15 cellular contexts compared by ENCODE assay signal in genomic region chr6:166411721-166412151, GRCh38. TPM values are rescaled to one million over a fixed set of nuclear protein-coding genes. Genes with fewer than 3 reads are reported as not detected.
DNase-seq lines count a peak whose midpoint lies in the region; ATAC-seq and TF ChIP-seq lines count a peak whose summit lies in the region.
"Had no signal": no experiment of that assay in that cellular context is flagged by ENCODE, and none has a peak within 500 bp of the region (broad histone marks: within the 10 kb centered on the region; RNA-seq: fewer than 3 reads in every experiment).

No MANE protein-coding gene starts in this region.

- H3K27ac ChIP-seq in CD8-positive, alpha-beta T cell (ENCODE audit: low read depth, low read length): peak overlapping the region; percentile 30
- peak overlapping the region in 1 of 10 donors; percentile 44 for H3K27ac ChIP-seq in heart right ventricle
- H3K27ac ChIP-seq: gastroesophageal sphincter, KMS-11, lower lobe of right lung, thoracic aorta had no signal

- WGBS in heart right ventricle, 2 donors: 88 to 91% methylated on average over 12 of the region's 12 CpGs

- peaks cover 6% of the 10 kb centered on the region for H3K9me3 Mint-ChIP-seq in CD8-positive, alpha-beta T cell
- H3K9me3 Mint-ChIP-seq in activated T-cell treated with anti-CD3 and anti-CD28 coated beads, Interleukin-2, amount 50 U/mL, for 24 hours: peaks cover 10% of the 10 kb centered on the region
- peaks cover 10 to 14% of the 10 kb centered on the region in 2 donors for H3K9me3 Mint-ChIP-seq in effector memory CD8-positive, alpha-beta T cell
- H3K9me3 Mint-ChIP-seq: nephron had no signal

- peaks cover 74% of the 10 kb centered on the region for H3K4me1 Mint-ChIP-seq in CD8-positive, alpha-beta T cell (ENCODE audit: low read depth)
- peaks cover 65% of the 10 kb centered on the region for H3K4me1 Mint-ChIP-seq in activated T-cell treated with anti-CD3 and anti-CD28 coated beads, Interleukin-2, amount 50 U/mL, for 24 hours (ENCODE audit: low read depth)
- H3K4me1 Mint-ChIP-seq in effector memory CD8-positive, alpha-beta T cell (ENCODE audit: low read depth in 2 of 2): peaks cover 68 to 79% of the 10 kb centered on the region in 2 donors
- H3K4me1 Mint-ChIP-seq: nephron had no signal

- no peaks in the 10 kb centered on the region for H3K9me3 ChIP-seq in CD8-positive, alpha-beta T cell (ENCODE audit: low read length)
- no peaks in the 10 kb centered on the region for H3K9me3 ChIP-seq in heart right ventricle
- H3K9me3 ChIP-seq: gastroesophageal sphincter, lower lobe of right lung, thoracic aorta had no signal

- no peak for TF ChIP-seq CTCF in CD8-positive, alpha-beta T cell (IDR thresholded peaks at IDR 0.05)
- TF ChIP-seq CTCF in heart right ventricle (IDR thresholded peaks at IDR 0.05): no peak

- intact Hi-C loops in CD8-positive, alpha-beta T cell (cut with DNase I, micrococcal nuclease): loop anchor here in 1 of 2 experiments (10.0 kb wide), 1 partner anchor 543 kb away; the partner anchor contains the start of gene RNASET2
- intact Hi-C loops in heart right ventricle (cut with DNase I): loop anchor here in 1 of 10 donors (5.0 kb wide), 1 partner anchor 814 kb away; no protein-coding TSS in a partner anchor

- CTCF ChIA-PET in CD8-positive, alpha-beta T cell (lab: Charles Lee): interaction anchor here (0.8 to 3.8 kb wide), 5 partner anchors 8 to 119 kb away, joined by 3 to 24 read pairs (median 4); no protein-coding TSS in a partner anchor

- ATAC-seq in CD8-positive, alpha-beta T cell: peak; percentile 61
- ATAC-seq in effector memory CD8-positive, alpha-beta T cell (replicated peaks): peak; percentile 75
- ATAC-seq in HG02610 (IDR thresholded peaks at IDR 0.05; ENCODE audit: unreplicated experiment) (no peak), heart right ventricle (no peak)
- ATAC-seq: gastroesophageal sphincter had no signal

- peaks cover 6% of the 10 kb centered on the region for H3K36me3 Mint-ChIP-seq in CD8-positive, alpha-beta T cell
- H3K36me3 Mint-ChIP-seq in activated T-cell treated with anti-CD3 and anti-CD28 coated beads, Interleukin-2, amount 50 U/mL, for 24 hours (ENCODE audit: low read depth): peaks cover 5% of the 10 kb centered on the region
- H3K36me3 Mint-ChIP-seq in effector memory CD8-positive, alpha-beta T cell (ENCODE audit: insufficient read depth): peaks cover 26% of the 10 kb centered on the region

- H3K27me3 ChIP-seq in CD8-positive, alpha-beta T cell (ENCODE audit: insufficient read depth, low read length): no peaks in the 10 kb centered on the region
- no peaks in the 10 kb centered on the region for H3K27me3 ChIP-seq in heart right ventricle
- H3K27me3 ChIP-seq: gastroesophageal sphincter had no signal

- H3K4me1 ChIP-seq in CD8-positive, alpha-beta T cell (ENCODE audit: insufficient read depth, low read length): peaks cover 66% of the 10 kb centered on the region
- no peaks in the 10 kb centered on the region for H3K4me1 ChIP-seq in heart right ventricle
- H3K4me1 ChIP-seq: gastroesophageal sphincter, lower lobe of right lung had no signal

- peak overlapping the region; percentile 79 for H3K4me3 Mint-ChIP-seq in CD8-positive, alpha-beta T cell
- H3K4me3 Mint-ChIP-seq in activated T-cell treated with anti-CD3 and anti-CD28 coated beads, Interleukin-2, amount 50 U/mL, for 24 hours: peak overlapping the region; percentile 34
- peak overlapping the region; percentile 75 to 80 for H3K4me3 Mint-ChIP-seq in effector memory CD8-positive, alpha-beta T cell
- H3K4me3 Mint-ChIP-seq: nephron had no signal

- no peaks in the 10 kb centered on the region for H3K27me3 Mint-ChIP-seq in CD8-positive, alpha-beta T cell (ENCODE audit: low read depth)
- no peaks in the 10 kb centered on the region for H3K27me3 Mint-ChIP-seq in activated T-cell treated with anti-CD3 and anti-CD28 coated beads, Interleukin-2, amount 50 U/mL, for 24 hours
- no peaks in the 10 kb centered on the region for H3K27me3 Mint-ChIP-seq in effector memory CD8-positive, alpha-beta T cell

- H3K27ac Mint-ChIP-seq in CD8-positive, alpha-beta T cell: peak overlapping the region; percentile 98
- H3K27ac Mint-ChIP-seq in activated T-cell treated with anti-CD3 and anti-CD28 coated beads, Interleukin-2, amount 50 U/mL, for 24 hours: peak overlapping the region; percentile 53
- H3K27ac Mint-ChIP-seq in effector memory CD8-positive, alpha-beta T cell: peak overlapping the region; percentile 61 to 87
- H3K27ac Mint-ChIP-seq: nephron had no signal

- H3K4me3 ChIP-seq in CD8-positive, alpha-beta T cell (ENCODE audit: low read depth, low read length): peak overlapping the region; percentile 44
- H3K4me3 ChIP-seq in Jurkat, Clone E6-1 (ENCODE audit: low read length): peak overlapping the region; percentile 20
- H3K4me3 ChIP-seq in heart right ventricle: no peak overlapping the region
- H3K4me3 ChIP-seq: gastroesophageal sphincter, lower lobe of right lung, thoracic aorta had no signal

- peak in 6 of 7 experiments; percentile 22 to 77 (median 50) for DNase-seq in CD8-positive, alpha-beta T cell
- peak; percentile 81 for DNase-seq in Jurkat, Clone E6-1 (ENCODE audit: low read depth, low spot score)
- peak; percentile 57 for DNase-seq in activated T-cell treated with anti-CD3 and anti-CD28 coated beads, Interleukin-2, amount 50 U/mL, for 24 hours
- peak in 2 of 3 experiments; percentile 32 to 40 for DNase-seq in effector memory CD8-positive, alpha-beta T cell
- DNase-seq in heart right ventricle (no peak), SW480 (ENCODE audit: low spot score) (no peak), NCI-H748 treated with DMSO at 0.1 percent for 48 hours (lab: John Stamatoyannopoulos, UW) (no peak)
- DNase-seq: amniotic stem cell, lower lobe of right lung, NCI-H1436 treated with DMSO at 0.1 percent for 48 hours had no signal

- POLR2A ChIA-PET in CD8-positive, alpha-beta T cell (lab: Charles Lee): interaction anchor here (0.7 kb wide), 1 partner anchor 129 kb away, joined by 4 read pairs; no protein-coding TSS in a partner anchor

- no peaks in the 10 kb centered on the region for H3K36me3 ChIP-seq in CD8-positive, alpha-beta T cell (ENCODE audit: insufficient read depth, low read length)
- peaks cover 0 to 60% (median 13%) of the 10 kb centered on the region in 9 donors for H3K36me3 ChIP-seq in heart right ventricle

RNA-seq across cellular contexts. Expression of gene MPC1, which starts 29.0 kb away (rescaled TPM):
- total RNA-seq in CD8-positive, alpha-beta T cell: 10 to 100 TPM; 18.4 to 22.2 TPM
- 81.4 TPM for polyA plus RNA-seq in Jurkat, Clone E6-1 (2012; ENCODE audit: insufficient read depth, insufficient read length)
- total RNA-seq in heart right ventricle: 100 to 1,000 TPM; 276 to 736 (median 588) TPM
- polyA plus RNA-seq in heart right ventricle: 100 to 1,000 TPM; 358 to 359 TPM

Comparison
In these comparisons a context has a peak if more than half of its experiments do, and no peak if none do; other contexts are left out.
1. ATAC-seq: peak in CD8-positive, alpha-beta T cell (single experiment) and effector memory CD8-positive, alpha-beta T cell (single experiment); none in HG02610 (single experiment) and heart right ventricle (0 of 8).
2. DNase-seq: peak in CD8-positive, alpha-beta T cell (6 of 7), Jurkat, Clone E6-1 (single experiment), activated T-cell treated with anti-CD3 and anti-CD28 coated beads, Interleukin-2, amount 50 U/mL, for 24 hours (single experiment) and effector memory CD8-positive, alpha-beta T cell (2 of 3); none in heart right ventricle (0 of 2), SW480 (single experiment) and NCI-H748 treated with DMSO at 0.1 percent for 48 hours (single experiment).
3. H3K4me3 ChIP-seq: peak in CD8-positive, alpha-beta T cell (single experiment) and Jurkat, Clone E6-1 (single experiment); none in heart right ventricle (0 of 10).
4. RNA of gene MPC1, which starts 29.0 kb away (total RNA-seq): 276 to 736 TPM in heart right ventricle; 18.4 to 22.2 TPM in CD8-positive, alpha-beta T cell; every median in the first group is over 10 times any median in the second.
5. Peak in every context shown above with its lines, with median percentiles within 50 percentile points of each other: H3K27ac Mint-ChIP-seq and H3K4me3 Mint-ChIP-seq.